ENCODE assay signal across 1 cellular context in the genomic region with DNA sequence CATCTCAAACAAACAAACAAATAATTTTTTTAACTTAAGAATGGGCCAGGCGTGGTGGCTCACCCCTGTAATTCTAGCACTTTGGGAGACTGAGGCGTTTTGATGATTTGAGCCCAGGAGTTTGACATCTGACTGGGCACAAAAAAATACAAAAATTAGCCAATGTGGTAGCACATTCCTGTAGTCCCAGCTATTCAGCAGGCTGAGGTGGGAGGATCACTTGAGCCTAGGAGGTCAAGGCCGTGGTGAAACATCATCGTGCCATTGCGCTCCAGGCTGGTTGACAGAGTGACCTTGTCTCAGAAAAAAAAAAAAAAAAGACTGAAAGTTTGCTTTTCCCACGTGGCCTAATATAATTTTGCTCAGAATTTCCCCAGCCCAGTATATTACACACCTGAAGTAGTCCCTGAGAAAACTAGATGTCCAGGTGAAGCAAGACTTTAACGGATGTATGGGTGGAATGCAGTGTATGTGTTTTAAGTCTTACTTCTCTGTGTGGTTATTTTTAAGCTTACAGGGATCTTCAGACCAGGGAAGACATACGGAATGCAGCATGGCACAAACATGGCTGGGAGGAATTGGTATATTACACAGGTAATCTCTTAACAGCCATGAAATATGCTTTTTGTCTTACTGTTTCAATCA.
TF ChIP-seq lines count a peak whose summit lies in the region.

No MANE protein-coding gene starts in this region.

TF ChIP-seq in liver, 16 proteins besides CTCF, POLR2A, EP300 and RAD21 (continued from another document):
- TF ChIP-seq REST (IDR thresholded peaks at IDR 0.05) (no peak), ATF3 (IDR thresholded peaks at IDR 0.05) (no peak), NR2F2 (IDR thresholded peaks at IDR 0.05) (peak; percentile 26), GABPA (IDR thresholded peaks at IDR 0.05 in 1 of 2, conservative IDR thresholded peaks at IDR 0.05 in 1 of 2) (no peak), HNF4A (conservative IDR thresholded peaks at IDR 0.05) (peak; percentile 28 to 53), ZBTB33 (IDR thresholded peaks at IDR 0.05) (no peak), SP1 (IDR thresholded peaks at IDR 0.05) (peak; percentile 42)
